8 cellular contexts compared by ENCODE assay signal in the genomic region with DNA sequence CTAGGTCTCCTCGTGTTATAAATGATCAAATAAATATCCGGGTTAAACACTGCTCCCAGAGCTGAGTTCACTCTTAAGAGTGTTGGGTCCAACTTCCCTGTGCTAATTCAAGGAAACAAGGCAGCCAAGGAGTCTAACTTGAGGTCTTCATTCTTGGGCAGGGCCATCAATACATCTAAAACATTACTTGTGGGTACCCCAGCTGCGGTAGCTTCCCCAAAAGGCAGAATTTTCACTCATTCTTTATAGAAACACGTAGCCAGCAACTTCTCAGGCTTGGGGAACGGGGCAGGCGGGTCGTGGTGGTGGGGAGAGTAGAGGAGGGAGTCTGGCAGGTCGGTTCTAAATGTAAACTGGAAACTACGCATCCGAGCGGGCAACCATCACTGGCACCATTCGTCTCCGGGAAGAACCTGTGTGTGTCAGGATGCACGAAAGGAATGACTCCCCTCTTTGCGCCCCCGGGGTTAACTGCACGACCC. TPM values are rescaled to one million over a fixed set of nuclear protein-coding genes. Genes with fewer than 3 reads are reported as not detected.
DNase-seq lines count a peak whose midpoint lies in the region; ATAC-seq, FAIRE-seq and TF ChIP-seq lines count a peak whose summit lies in the region.

No MANE protein-coding gene starts in this region.

- no peak for TF ChIP-seq CTCF in heart right ventricle (IDR thresholded peaks at IDR 0.05)
- no peak for TF ChIP-seq CTCF in progenitor cell of endocrine pancreas (IDR thresholded peaks at IDR 0.05; ENCODE audit: unreplicated experiment)

- DNase-seq in KBM-7 (peak; percentile 52), heart right ventricle (peak in 1 of 2 donors; percentile 25), progenitor cell of endocrine pancreas (ENCODE audit: low spot score, unreplicated experiment) (no peak), GM12892 (ENCODE audit: insufficient read length) (no peak), Ammon's horn (ENCODE audit: low spot score) (no peak)
- peak; percentile 28 for DNase-seq in activated naive CD4-positive, alpha-beta T cell treated with anti-CD3 and anti-CD28 coated beads for 36 hours

- in situ Hi-C loops in KBM-7 (cut with MboI; ENCODE audit: low pct_unique_long_range_greater_than_20kb, low sequenced_read_pairs) = loop anchor here (25.0 kb wide), 2 partner anchors 114 to 411 kb away; no protein-coding TSS in a partner anchor

- H3K9me3 ChIP-seq in heart right ventricle = no peaks in the 10 kb centered on the region

- no peaks in the 10 kb centered on the region for H3K36me3 ChIP-seq in heart right ventricle

- intact Hi-C loops in activated naive CD4-positive, alpha-beta T cell treated with anti-CD3 and anti-CD28 coated beads for 36 hours (cut with micrococcal nuclease) = loop anchor here (1.0 to 5.0 kb wide), 6 partner anchors 42 to 1551 kb away; a partner anchor contains a TSS
- intact Hi-C loops in heart right ventricle (cut with DNase I) = loop anchor here in 3 of 10 donors (5.0 kb wide), 2 partner anchors 39 to 44 kb away; no protein-coding TSS in a partner anchor

- no peaks in the 10 kb centered on the region for H3K9me3 Mint-ChIP-seq in activated naive CD4-positive, alpha-beta T cell treated with anti-CD3 and anti-CD28 coated beads for 36 hours
- no peaks in the 10 kb centered on the region for H3K9me3 Mint-ChIP-seq in progenitor cell of endocrine pancreas (ENCODE audit: low read depth)

- H3K27me3 ChIP-seq in heart right ventricle = no peaks in the 10 kb centered on the region

- whole genome bisulfite sequencing in heart right ventricle, 2 donors = 3 to 4% methylated on average over 17 of the region's 17 CpGs

- ATAC-seq in heart right ventricle (peak in 7 of 8 donors; percentile 1 to 48 (median 23)), GM18517 (IDR thresholded peaks at IDR 0.05; ENCODE audit: unreplicated experiment) (no peak)

- peaks cover 8 to 47% (median 27%) of the 10 kb centered on the region in 9 donors for H3K4me1 ChIP-seq in heart right ventricle

- H3K27me3 Mint-ChIP-seq in activated naive CD4-positive, alpha-beta T cell treated with anti-CD3 and anti-CD28 coated beads for 36 hours (ENCODE audit: low read depth) = no peaks in the 10 kb centered on the region
- no peaks in the 10 kb centered on the region for H3K27me3 Mint-ChIP-seq in progenitor cell of endocrine pancreas

- peaks cover 49% of the 10 kb centered on the region for H3K4me1 Mint-ChIP-seq in activated naive CD4-positive, alpha-beta T cell treated with anti-CD3 and anti-CD28 coated beads for 36 hours (ENCODE audit: low read depth)
- H3K4me1 Mint-ChIP-seq in progenitor cell of endocrine pancreas (ENCODE audit: low read depth) = peaks cover 23% of the 10 kb centered on the region

- H3K4me3 Mint-ChIP-seq in activated naive CD4-positive, alpha-beta T cell treated with anti-CD3 and anti-CD28 coated beads for 36 hours = peak overlapping the region; percentile 86
- peak overlapping the region; percentile 78 for H3K4me3 Mint-ChIP-seq in progenitor cell of endocrine pancreas (ENCODE audit: low read depth)

- H3K4me3 ChIP-seq in GM08714 (ENCODE audit: low read length) = peak overlapping the region; percentile 74
- peak overlapping the region; percentile 53 to 96 (median 84) for H3K4me3 ChIP-seq in heart right ventricle

- H3K27ac ChIP-seq in heart right ventricle = peak overlapping the region; percentile 61 to 98 (median 96)

- peak overlapping the region; percentile 87 for H3K27ac Mint-ChIP-seq in activated naive CD4-positive, alpha-beta T cell treated with anti-CD3 and anti-CD28 coated beads for 36 hours
- H3K27ac Mint-ChIP-seq in progenitor cell of endocrine pancreas = peak overlapping the region; percentile 91

- peaks cover 1% of the 10 kb centered on the region for H3K36me3 Mint-ChIP-seq in activated naive CD4-positive, alpha-beta T cell treated with anti-CD3 and anti-CD28 coated beads for 36 hours (ENCODE audit: low read depth)
- H3K36me3 Mint-ChIP-seq in progenitor cell of endocrine pancreas (ENCODE audit: insufficient read depth) = no peaks in the 10 kb centered on the region

- FAIRE-seq in GM12892 (lab: Jason Lieb, UNC) = no peak

- CTCF ChIA-PET in activated naive CD4-positive, alpha-beta T cell treated with anti-CD3 and anti-CD28 coated beads for 36 hours (lab: Charles Lee) = interaction anchor here (0.7 to 2.4 kb wide), 4 partner anchors 14 to 58 kb away, joined by 3 to 8 read pairs (median 4); no protein-coding TSS in a partner anchor

- TF ChIP-seq POLR2A in GM12892 (IDR thresholded peaks at IDR 0.05; ENCODE audit: low read depth, low read length) = no peak

RNA-seq across cellular contexts. Expression of a gene that starts 0.7 kb away (rescaled TPM):
- 10 to 100 TPM; 82.5 to 85.1 TPM for total RNA-seq in activated naive CD4-positive, alpha-beta T cell treated with anti-CD3 and anti-CD28 coated beads for 36 hours
- 10 to 100 TPM; 48.3 to 66.0 (median 52.4) TPM for total RNA-seq in heart right ventricle
- 10 to 100 TPM; 11.9 to 35.7 TPM for polyA plus RNA-seq in heart right ventricle
- total RNA-seq in progenitor cell of endocrine pancreas = 143 and 158 TPM in 2 replicates
- 60.9 TPM for polyA plus RNA-seq in GM12892 (2012; ENCODE audit: missing spikeins)

RNA-seq across cellular contexts. Expression of a gene that starts 53.7 kb away (rescaled TPM):
- total RNA-seq in activated naive CD4-positive, alpha-beta T cell treated with anti-CD3 and anti-CD28 coated beads for 36 hours = not detected
- total RNA-seq in heart right ventricle (10 to 100 TPM in 1 of 10 donors, 1 to 10 TPM in 6, under 1 TPM in 3; 0.78 to 14.5 (median 1.8) TPM), progenitor cell of endocrine pancreas (not detected in 2 replicates)
- polyA plus RNA-seq in heart right ventricle = 1 to 10 TPM in 1 of 2 donors, under 1 TPM in 1; 0.55 to 1.7 TPM
- 0.49 TPM for polyA plus RNA-seq in GM12892 (2012; ENCODE audit: missing spikeins)

Comparison
In these comparisons a context has a peak if more than half of its experiments do, and no peak if none do; other contexts are left out.
1. DNase-seq: peak in KBM-7 (single experiment) and activated naive CD4-positive, alpha-beta T cell treated with anti-CD3 and anti-CD28 coated beads for 36 hours (single experiment); none in progenitor cell of endocrine pancreas (single experiment), GM12892 (single experiment) and Ammon's horn (single experiment).